In genomic region chr11:47504910-47505309, GRCh38 we compare ENCODE assay signal across 21 cellular contexts. TPM values are rescaled to one million over a fixed set of nuclear protein-coding genes. Genes with fewer than 3 reads are reported as not detected.
A peak's percentile ranks its signal among the peaks of the same experiment; 100 is the strongest.
DNase-seq lines count a peak whose midpoint lies in the region; ATAC-seq and TF ChIP-seq lines count a peak whose summit lies in the region.
"Had no signal": no experiment of that assay in that cellular context is flagged by ENCODE, and none has a peak within 500 bp of the region (broad histone marks: within the 10 kb centered on the region; RNA-seq: fewer than 3 reads in every experiment).

No MANE protein-coding gene starts in this region.

- no peaks in the 10 kb centered on the region for H3K27me3 Mint-ChIP-seq in CD14-positive monocyte (ENCODE audit: low read depth in 3 of 3)
- no peaks in the 10 kb centered on the region for H3K27me3 Mint-ChIP-seq in CD4-positive, CD25-positive, alpha-beta regulatory T cell
- no peaks in the 10 kb centered on the region for H3K27me3 Mint-ChIP-seq in activated B cell treated with CpG ODN at 0.5 μM for 24 hours
- H3K27me3 Mint-ChIP-seq in memory B cell = no peaks in the 10 kb centered on the region

- H3K27me3 ChIP-seq in CD4-positive, CD25-positive, alpha-beta regulatory T cell (ENCODE audit: control insufficient read depth, insufficient read depth, low read length) = no peaks in the 10 kb centered on the region
- H3K27me3 ChIP-seq: adrenal gland, transverse colon had no signal

- no peak for ATAC-seq in CD4-positive, CD25-positive, alpha-beta regulatory T cell (ENCODE audit: low read depth in 2 of 2)
- ATAC-seq in activated B cell treated with CpG ODN at 0.5 μM for 24 hours (ENCODE audit: low read depth) (no peak), memory B cell (ENCODE audit: low read depth) (no peak), HG03342 (IDR thresholded peaks at IDR 0.05; ENCODE audit: unreplicated experiment) (no peak)
- ATAC-seq: HCT116, lower lobe of right lung had no signal

- POLR2A ChIA-PET in activated B cell treated with CpG ODN at 0.5 μM for 24 hours (lab: Charles Lee) = interaction anchor here (0.7 kb wide), 1 partner anchor 210 kb away, joined by 3 read pairs; no protein-coding TSS in a partner anchor

- H3K36me3 Mint-ChIP-seq in CD14-positive monocyte (peaks cover 19 to 41% of the 10 kb centered on the region in 2 donors), activated B cell treated with CpG ODN at 0.5 μM for 24 hours (ENCODE audit: low read depth) (peaks cover 33% of the 10 kb centered on the region), memory B cell (peaks cover 6% of the 10 kb centered on the region)
- peaks cover 20% of the 10 kb centered on the region for H3K36me3 Mint-ChIP-seq in CD4-positive, CD25-positive, alpha-beta regulatory T cell

- no peak overlapping the region for H3K4me3 ChIP-seq in CD4-positive, CD25-positive, alpha-beta regulatory T cell (ENCODE audit: low read depth, low read length)
- H3K4me3 ChIP-seq: adrenal gland, coronary artery, lower lobe of right lung, transverse colon had no signal

- CTCF ChIA-PET in activated B cell treated with CpG ODN at 0.5 μM for 24 hours (lab: Charles Lee) = interaction anchor here (1.4 kb wide), 1 partner anchor 48 kb away, joined by 3 read pairs; the partner anchor contains the start of gene CELF1

- TF ChIP-seq CTCF in CD14-positive monocyte (IDR thresholded peaks at IDR 0.05) = no peak
- TF ChIP-seq CTCF in activated B cell treated with CpG ODN at 0.5 μM for 24 hours (IDR thresholded peaks at IDR 0.05) = no peak

- no peak for DNase-seq in CD14-positive monocyte (ENCODE audit: low spot score)
- no peak for DNase-seq in CD4-positive, CD25-positive, alpha-beta regulatory T cell
- DNase-seq in activated B cell treated with CpG ODN at 0.5 μM for 24 hours = no peak
- DNase-seq in memory B cell (ENCODE audit: low spot score in 2 of 2) = no peak
- no peak for DNase-seq in GF-D8 (lab: John Stamatoyannopoulos, UW)
- DNase-seq in NCI-H345 (lab: John Stamatoyannopoulos, UW) = no peak
- DNase-seq: activated T-cell treated with anti-CD3 and anti-CD28 coated beads, Interleukin-2, amount 50 U/mL, for 48 hours; adrenal gland; Kasumi-1; lower lobe of right lung; NCI-H1694 treated with DMSO at 0.1 percent for 48 hours; NCI-H774; occipital lobe; small intestine; stimulated activated naive CD4-positive, alpha-beta T cell treated with Interleukin-2 at 50 U/mL for 16 hours; SW 1271; transverse colon had no signal

- intact Hi-C loops in CD14-positive monocyte (cut with micrococcal nuclease) = loop anchor here in 1 of 2 donors (5.0 kb wide), 1 partner anchor 47 kb away; the partner anchor contains the start of gene CELF1
- intact Hi-C loops in activated B cell treated with CpG ODN at 0.5 μM for 24 hours (cut with micrococcal nuclease) = loop anchor here (10.0 kb wide), 1 partner anchor 350 kb away; no protein-coding TSS in a partner anchor

- H3K4me1 Mint-ChIP-seq in CD14-positive monocyte = peaks cover 60% of the 10 kb centered on the region
- H3K4me1 Mint-ChIP-seq in CD4-positive, CD25-positive, alpha-beta regulatory T cell = peaks cover 46 to 88% (median 68%) of the 10 kb centered on the region in 4 donors
- peaks cover 71% of the 10 kb centered on the region for H3K4me1 Mint-ChIP-seq in activated B cell treated with CpG ODN at 0.5 μM for 24 hours
- H3K4me1 Mint-ChIP-seq in memory B cell = peaks cover 50% of the 10 kb centered on the region

- no peaks in the 10 kb centered on the region for H3K9me3 ChIP-seq in CD4-positive, CD25-positive, alpha-beta regulatory T cell (ENCODE audit: control insufficient read depth in 2 of 2, low read length in 2 of 2)
- H3K9me3 ChIP-seq: adrenal gland, lower lobe of right lung, transverse colon had no signal

- no peaks in the 10 kb centered on the region for H3K9me3 Mint-ChIP-seq in CD14-positive monocyte
- no peaks in the 10 kb centered on the region for H3K9me3 Mint-ChIP-seq in CD4-positive, CD25-positive, alpha-beta regulatory T cell
- no peaks in the 10 kb centered on the region for H3K9me3 Mint-ChIP-seq in activated B cell treated with CpG ODN at 0.5 μM for 24 hours
- no peaks in the 10 kb centered on the region for H3K9me3 Mint-ChIP-seq in memory B cell

- no peak overlapping the region for H3K27ac ChIP-seq in CD4-positive, CD25-positive, alpha-beta regulatory T cell (ENCODE audit: insufficient read depth, low read length, poor library complexity, severe bottlenecking)
- H3K27ac ChIP-seq: coronary artery, lower lobe of right lung, transverse colon had no signal

- peaks cover 25% of the 10 kb centered on the region for H3K4me1 ChIP-seq in CD4-positive, CD25-positive, alpha-beta regulatory T cell (ENCODE audit: control insufficient read depth, insufficient read depth, low read length, poor library complexity, severe bottlenecking)

- H3K4me3 Mint-ChIP-seq in CD14-positive monocyte = no peak overlapping the region
- no peak overlapping the region for H3K4me3 Mint-ChIP-seq in CD4-positive, CD25-positive, alpha-beta regulatory T cell
- no peak overlapping the region for H3K4me3 Mint-ChIP-seq in activated B cell treated with CpG ODN at 0.5 μM for 24 hours
- no peak overlapping the region for H3K4me3 Mint-ChIP-seq in memory B cell

- H3K36me3 ChIP-seq in CD4-positive, CD25-positive, alpha-beta regulatory T cell (ENCODE audit: control insufficient read depth, insufficient read depth, low read length) = peaks cover 16% of the 10 kb centered on the region
- H3K36me3 ChIP-seq: adrenal gland, lower lobe of right lung, transverse colon had no signal

- H3K27ac Mint-ChIP-seq in CD14-positive monocyte = peak overlapping the region in 6 of 7 donors; percentile 0 to 77 (median 38)
- peak overlapping the region; percentile 39 to 80 (median 79) for H3K27ac Mint-ChIP-seq in CD4-positive, CD25-positive, alpha-beta regulatory T cell
- peak overlapping the region; percentile 55 for H3K27ac Mint-ChIP-seq in activated B cell treated with CpG ODN at 0.5 μM for 24 hours
- H3K27ac Mint-ChIP-seq in memory B cell = peak overlapping the region; percentile 54

RNA-seq across cellular contexts. Expression of gene CELF1, which starts 48.0 kb away (rescaled TPM):
- 10 to 100 TPM; 27.2 to 39.9 TPM for polyA plus RNA-seq in CD14-positive monocyte
- total RNA-seq in CD4-positive, CD25-positive, alpha-beta regulatory T cell = 124 TPM
- polyA plus RNA-seq in CD4-positive, CD25-positive, alpha-beta regulatory T cell = 10 to 100 TPM; 30.8 to 61.2 (median 47.9) TPM
- 129 and 136 TPM in 2 replicates for total RNA-seq in activated B cell treated with CpG ODN at 0.5 μM for 24 hours

RNA-seq across cellular contexts. Expression of gene RAPSN, which starts 56.0 kb away (rescaled TPM):
- polyA plus RNA-seq in CD14-positive monocyte = not detected
- 1.7 TPM for total RNA-seq in CD4-positive, CD25-positive, alpha-beta regulatory T cell
- not detected for polyA plus RNA-seq in CD4-positive, CD25-positive, alpha-beta regulatory T cell
- 1.1 and 3.5 TPM in 2 replicates for total RNA-seq in activated B cell treated with CpG ODN at 0.5 μM for 24 hours
- total RNA-seq: glomerular endothelial cell, occipital lobe, transverse colon had no signal
